Comparison of ENCODE assay signal across 21 cellular contexts in the genomic region with DNA sequence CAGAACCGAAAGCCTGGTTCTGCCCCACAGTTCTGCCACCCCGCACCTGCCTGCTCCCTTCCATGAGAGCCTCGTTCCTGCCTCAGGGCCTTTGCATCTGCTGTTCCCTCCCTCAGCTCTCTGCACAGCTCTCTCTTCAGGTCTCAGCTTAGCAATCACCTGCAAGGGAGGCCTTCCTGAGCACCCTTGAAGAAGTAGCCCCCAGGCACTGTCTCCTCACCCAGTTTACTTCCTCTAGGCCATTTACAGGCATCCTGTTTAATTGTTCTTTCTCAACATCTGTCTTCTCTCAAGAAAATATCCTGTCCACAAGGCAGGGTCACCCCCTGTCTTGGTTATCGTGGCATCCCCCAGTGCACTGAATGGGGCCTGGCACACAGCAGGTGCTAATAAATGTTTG. TPM values are rescaled to one million over a fixed set of nuclear protein-coding genes. Genes with fewer than 3 reads are reported as not detected.
DNase-seq lines count a peak whose midpoint lies in the region; ATAC-seq and TF ChIP-seq lines count a peak whose summit lies in the region.
"Had no signal": no experiment of that assay in that cellular context is flagged by ENCODE, and none has a peak within 500 bp of the region (broad histone marks: within the 10 kb centered on the region; RNA-seq: fewer than 3 reads in every experiment).

No MANE protein-coding gene starts in this region.

- no peaks in the 10 kb centered on the region for H3K27me3 Mint-ChIP-seq in activated CD4-positive, alpha-beta T cell treated with anti-CD3 and anti-CD28 coated beads, Interleukin-2, amount 10 ng/mL, durations not matched to agents 7 days and 5 days
- peaks cover 2% of the 10 kb centered on the region for H3K27me3 Mint-ChIP-seq in activated CD8-positive, alpha-beta T cell treated with anti-CD3 and anti-CD28 coated beads, Interleukin-2, amount 10 ng/mL, durations not matched to agents 7 days and 5 days (ENCODE audit: low read depth)

- CTCF ChIA-PET in activated CD4-positive, alpha-beta T cell treated with anti-CD3 and anti-CD28 coated beads, Interleukin-2, amount 10 ng/mL, durations not matched to agents 7 days and 5 days (lab: Charles Lee): interaction anchor here (1.5 kb wide), 1 partner anchor 53 kb away, joined by 3 read pairs; no protein-coding TSS in a partner anchor
- CTCF ChIA-PET in activated CD8-positive, alpha-beta T cell treated with anti-CD3 and anti-CD28 coated beads, Interleukin-2, amount 10 ng/mL, durations not matched to agents 7 days and 5 days (lab: Charles Lee): interaction anchor here (1.0 kb wide), 1 partner anchor 8 kb away, joined by 3 read pairs; no protein-coding TSS in a partner anchor

- TF ChIP-seq POLR2A in lower leg skin (IDR thresholded peaks at IDR 0.05): no peak

- peaks cover 8% of the 10 kb centered on the region for H3K4me1 Mint-ChIP-seq in activated CD4-positive, alpha-beta T cell treated with anti-CD3 and anti-CD28 coated beads, Interleukin-2, amount 10 ng/mL, durations not matched to agents 7 days and 5 days
- peaks cover 18% of the 10 kb centered on the region for H3K4me1 Mint-ChIP-seq in activated CD8-positive, alpha-beta T cell treated with anti-CD3 and anti-CD28 coated beads, Interleukin-2, amount 10 ng/mL, durations not matched to agents 7 days and 5 days (ENCODE audit: low read depth)
- H3K4me1 Mint-ChIP-seq in stimulated activated effector memory CD8-positive, alpha-beta T cell treated with anti-CD3 and anti-CD28 coated beads, Interleukin-12 subunit alpha, Interleukin-12 subunit beta, amount 100 ng/mL, for 72 hours: peaks cover 13% of the 10 kb centered on the region

- no peaks in the 10 kb centered on the region for H3K36me3 Mint-ChIP-seq in activated CD4-positive, alpha-beta T cell treated with anti-CD3 and anti-CD28 coated beads, Interleukin-2, amount 10 ng/mL, durations not matched to agents 7 days and 5 days (ENCODE audit: low read depth)
- H3K36me3 Mint-ChIP-seq in activated CD8-positive, alpha-beta T cell treated with anti-CD3 and anti-CD28 coated beads, Interleukin-2, amount 10 ng/mL, durations not matched to agents 7 days and 5 days (ENCODE audit: low read depth): no peaks in the 10 kb centered on the region
- H3K36me3 Mint-ChIP-seq in stimulated activated effector memory CD8-positive, alpha-beta T cell treated with anti-CD3 and anti-CD28 coated beads, Interleukin-12 subunit alpha, Interleukin-12 subunit beta, amount 100 ng/mL, for 72 hours: no peaks in the 10 kb centered on the region

- intact Hi-C loops in lower leg skin (cut with DNase I; ENCODE audit: low total_unique reads): no loop called here

- H3K4me3 ChIP-seq in lower leg skin (ENCODE audit: low read depth, poor library complexity, severe bottlenecking): no peak overlapping the region
- H3K4me3 ChIP-seq: adrenal gland, breast epithelium, lung, PC-9 had no signal

- ATAC-seq in activated CD8-positive, alpha-beta T cell treated with anti-CD3 and anti-CD28 coated beads, Interleukin-2, amount 10 ng/mL, durations not matched to agents 7 days and 5 days: peak; percentile 5
- no peak for ATAC-seq in stimulated activated effector memory CD8-positive, alpha-beta T cell treated with anti-CD3 and anti-CD28 coated beads, Interleukin-12 subunit alpha, Interleukin-12 subunit beta, amount 100 ng/mL, for 72 hours
- ATAC-seq in HG03432 (IDR thresholded peaks at IDR 0.05; ENCODE audit: unreplicated experiment): no peak
- ATAC-seq: right cardiac atrium had no signal

- WGBS in lower leg skin, 2 donors: 82 to 89% methylated on average over 4 of the region's 4 CpGs

- no peak for DNase-seq in activated CD4-positive, alpha-beta T cell treated with anti-CD3 and anti-CD28 coated beads, Interleukin-2, amount 10 ng/mL, durations not matched to agents 7 days and 5 days
- DNase-seq in activated CD4-positive, alpha-beta T cell treated with anti-CD3 and anti-CD28 coated beads for 4 hours: no peak
- DNase-seq in MV-4-11 (lab: John Stamatoyannopoulos, UW) (peak; percentile 55), lower leg skin (ENCODE audit: low spot score in 2 of 2) (no peak), DMS53 (lab: John Stamatoyannopoulos, UW) (no peak)
- no peak for DNase-seq in activated CD8-positive, alpha-beta T cell treated with anti-CD3 and anti-CD28 coated beads, Interleukin-2, amount 10 ng/mL, durations not matched to agents 7 days and 5 days
- no peak for DNase-seq in stimulated activated effector memory CD8-positive, alpha-beta T cell treated with anti-CD3 and anti-CD28 coated beads, Interleukin-12 subunit alpha, Interleukin-12 subunit beta, amount 100 ng/mL, for 72 hours (ENCODE audit: low spot score in 2 of 2)
- DNase-seq: activated CD4-positive, alpha-beta T cell treated with anti-CD3 and anti-CD28 coated beads, Interleukin-2, amount 50 U/mL, for 1 hour; activated CD8-positive, alpha-beta memory T cell treated with anti-CD3 and anti-CD28 coated beads, Interleukin-2, amount 50 U/mL, for 48 hours; adrenal gland; BE2C; foreskin fibroblast; GOT3; hippocampal formation; NCI-H1436; NCI-H510A; PC-9; right cardiac atrium had no signal

- peak overlapping the region; percentile 43 for H3K27ac Mint-ChIP-seq in activated CD4-positive, alpha-beta T cell treated with anti-CD3 and anti-CD28 coated beads, Interleukin-2, amount 10 ng/mL, durations not matched to agents 7 days and 5 days
- H3K27ac Mint-ChIP-seq in activated CD8-positive, alpha-beta T cell treated with anti-CD3 and anti-CD28 coated beads, Interleukin-2, amount 10 ng/mL, durations not matched to agents 7 days and 5 days: peak overlapping the region; percentile 27
- H3K27ac Mint-ChIP-seq in stimulated activated effector memory CD8-positive, alpha-beta T cell treated with anti-CD3 and anti-CD28 coated beads, Interleukin-12 subunit alpha, Interleukin-12 subunit beta, amount 100 ng/mL, for 72 hours: peak overlapping the region; percentile 62

- H3K4me3 Mint-ChIP-seq in activated CD4-positive, alpha-beta T cell treated with anti-CD3 and anti-CD28 coated beads, Interleukin-2, amount 10 ng/mL, durations not matched to agents 7 days and 5 days: no peak overlapping the region
- H3K4me3 Mint-ChIP-seq in activated CD8-positive, alpha-beta T cell treated with anti-CD3 and anti-CD28 coated beads, Interleukin-2, amount 10 ng/mL, durations not matched to agents 7 days and 5 days: no peak overlapping the region
- H3K4me3 Mint-ChIP-seq in stimulated activated effector memory CD8-positive, alpha-beta T cell treated with anti-CD3 and anti-CD28 coated beads, Interleukin-12 subunit alpha, Interleukin-12 subunit beta, amount 100 ng/mL, for 72 hours: no peak overlapping the region

- POLR2A ChIA-PET in activated CD4-positive, alpha-beta T cell treated with anti-CD3 and anti-CD28 coated beads, Interleukin-2, amount 10 ng/mL, durations not matched to agents 7 days and 5 days (lab: Charles Lee): no interaction called here
- POLR2A ChIA-PET in activated CD8-positive, alpha-beta T cell treated with anti-CD3 and anti-CD28 coated beads, Interleukin-2, amount 10 ng/mL, durations not matched to agents 7 days and 5 days (lab: Charles Lee): no interaction called here

- no peak for TF ChIP-seq CTCF in lower leg skin (IDR thresholded peaks at IDR 0.05)

- H3K9me3 Mint-ChIP-seq in activated CD4-positive, alpha-beta T cell treated with anti-CD3 and anti-CD28 coated beads, Interleukin-2, amount 10 ng/mL, durations not matched to agents 7 days and 5 days: no peaks in the 10 kb centered on the region
- no peaks in the 10 kb centered on the region for H3K9me3 Mint-ChIP-seq in activated CD8-positive, alpha-beta T cell treated with anti-CD3 and anti-CD28 coated beads, Interleukin-2, amount 10 ng/mL, durations not matched to agents 7 days and 5 days (ENCODE audit: insufficient read depth)
- no peaks in the 10 kb centered on the region for H3K9me3 Mint-ChIP-seq in stimulated activated effector memory CD8-positive, alpha-beta T cell treated with anti-CD3 and anti-CD28 coated beads, Interleukin-12 subunit alpha, Interleukin-12 subunit beta, amount 100 ng/mL, for 72 hours

RNA-seq across cellular contexts. Expression of gene IQSEC1, which starts 13.4 kb away (rescaled TPM):
- 10 to 100 TPM; 58.2 to 70.4 TPM for total RNA-seq in activated CD4-positive, alpha-beta T cell treated with anti-CD3 and anti-CD28 coated beads, Interleukin-2, amount 10 ng/mL, durations not matched to agents 7 days and 5 days
- 10 to 100 TPM; 47.8 to 53.8 TPM for total RNA-seq in activated CD8-positive, alpha-beta T cell treated with anti-CD3 and anti-CD28 coated beads, Interleukin-2, amount 10 ng/mL, durations not matched to agents 7 days and 5 days
- 10 to 100 TPM; 31.9 to 35.8 (median 34.8) TPM for total RNA-seq in lower leg skin
